Comparison of ENCODE assay signal across 17 cellular contexts in genomic region chr1:37575692-37576091, GRCh38. TPM values are rescaled to one million over a fixed set of nuclear protein-coding genes. Genes with fewer than 3 reads are reported as not detected.
A peak's percentile ranks its signal among the peaks of the same experiment; 100 is the strongest.
DNase-seq lines count a peak whose midpoint lies in the region; ATAC-seq, FAIRE-seq and TF ChIP-seq lines count a peak whose summit lies in the region.
"Had no signal": no experiment of that assay in that cellular context is flagged by ENCODE, and none has a peak within 500 bp of the region (broad histone marks: within the 10 kb centered on the region; RNA-seq: fewer than 3 reads in every experiment).

No MANE protein-coding gene starts in this region.

- DNase-seq in HepG2 (ENCODE audit: low spot score) (no peak), right lobe of liver (no peak), fibroblast of the aortic adventitia (ENCODE audit: low read depth) (peak; percentile 15), right atrium auricular region (ENCODE audit: low spot score) (no peak), NCI-H1930 (lab: John Stamatoyannopoulos, UW) (no peak)
- DNase-seq: activated CD4-positive, CD25-positive, alpha-beta regulatory T cell; left ventricle myocardium inferior; NCI-H2029; NCI-H524; retina; stimulated activated CD4-positive, alpha-beta T cell treated with anti-CD3 and anti-CD28 coated beads, Interleukin-4, amount 100 ng/mL, for 1 hour had no signal

- H3K27me3 ChIP-seq in HepG2 (ENCODE audit: control insufficient read depth in 1 of 2, insufficient read depth in 2 of 2, low read length in 2 of 2) (no peaks in the 10 kb centered on the region), right lobe of liver (no peaks in the 10 kb centered on the region), stomach smooth muscle (ENCODE audit: control insufficient read depth in 1 of 2, insufficient read depth in 2 of 2, low read length in 2 of 2) (no peaks in the 10 kb centered on the region), right atrium auricular region (no peaks in the 10 kb centered on the region)
- H3K27me3 ChIP-seq: ascending aorta, esophagus muscularis mucosa had no signal

- H3K9me3 ChIP-seq in HepG2 (ENCODE audit: low read length) = no peaks in the 10 kb centered on the region
- no peaks in the 10 kb centered on the region for H3K9me3 ChIP-seq in right lobe of liver
- H3K9me3 ChIP-seq in stomach smooth muscle (ENCODE audit: control insufficient read depth in 2 of 2, low read length in 2 of 2) = no peaks in the 10 kb centered on the region
- H3K9me3 ChIP-seq in right atrium auricular region = no peaks in the 10 kb centered on the region
- H3K9me3 ChIP-seq: ascending aorta, esophagus muscularis mucosa, left ventricle myocardium inferior had no signal

- H3K79me2 ChIP-seq in HepG2 (ENCODE audit: insufficient read depth, low read length) = no peaks in the 10 kb centered on the region

- intact Hi-C loops in HepG2 (cut with micrococcal nuclease; ENCODE audit: unreplicated experiment) (no loop called here), right lobe of liver (cut with DNase I) (no loop called here)

- H3K4me3 ChIP-seq in HepG2 (replicated peaks in 1 of 3; ENCODE audit: insufficient read depth in 1 of 3, low read depth in 2 of 3, low read length in 3 of 3) (no peak overlapping the region), right lobe of liver (no peak overlapping the region), fibroblast of the aortic adventitia (ENCODE audit: low read depth, low read length) (no peak overlapping the region), stomach smooth muscle (ENCODE audit: low read length in 2 of 2) (no peak overlapping the region), right atrium auricular region (no peak overlapping the region)
- H3K4me3 ChIP-seq: ascending aorta, esophagus muscularis mucosa, left ventricle myocardium inferior had no signal

- POLR2A ChIA-PET in HepG2 (lab: Yijun Ruan, JAX) = no interaction called here

- H3K27ac ChIP-seq in HepG2 (ENCODE audit: extremely low read length, insufficient read depth, low read length) (no peak overlapping the region), right lobe of liver (no peak overlapping the region), stomach smooth muscle (ENCODE audit: low read length) (peak overlapping the region; percentile 61), right atrium auricular region (no peak overlapping the region)
- H3K27ac ChIP-seq: ascending aorta, esophagus muscularis mucosa, left ventricle myocardium inferior had no signal

- H3K36me3 ChIP-seq in HepG2 (replicated peaks in 1 of 2; ENCODE audit: control insufficient read depth in 1 of 2, insufficient read depth in 2 of 2, low read length in 2 of 2) = peaks cover 44 to 91% of the 10 kb centered on the region in 2 experiments
- H3K36me3 ChIP-seq in right lobe of liver = peaks cover 13 to 92% (median 32%) of the 10 kb centered on the region in 4 donors
- peaks cover 28 to 42% of the 10 kb centered on the region in 2 donors for H3K36me3 ChIP-seq in stomach smooth muscle (ENCODE audit: control insufficient read depth in 2 of 2, insufficient read depth in 2 of 2, low read length in 2 of 2)
- H3K36me3 ChIP-seq in right atrium auricular region = peaks cover 90% of the 10 kb centered on the region

- WGBS in HepG2 (ENCODE audit: low lambda C conversion rate) = 98% methylated on average over 5 of the region's 5 CpGs
- 75% methylated on average over 5 of the region's 5 CpGs for WGBS in right lobe of liver (ENCODE audit: insufficient coverage, low coverage, low lambda C conversion rate, missing lambda C conversion rate)

- peaks cover 43% of the 10 kb centered on the region for H3K4me1 Mint-ChIP-seq in activated T-helper 17 cell treated with anti-CD3 and anti-CD28 coated beads, Interleukin-2, amount 50 U/mL, for 72 hours

- no peaks in the 10 kb centered on the region for H3K27me3 Mint-ChIP-seq in activated T-helper 17 cell treated with anti-CD3 and anti-CD28 coated beads, Interleukin-2, amount 50 U/mL, for 72 hours
- H3K27me3 Mint-ChIP-seq: dendritic cell treated with granulocyte-macrophage colony-stimulating factor and Interleukin-4, amounts not matched to agents 40 ng/mL and 50 ng/mL, for 4 days had no signal

- no peak for ATAC-seq in HepG2
- ATAC-seq in right lobe of liver = no peak
- peak; percentile 52 for ATAC-seq in activated T-helper 17 cell treated with anti-CD3 and anti-CD28 coated beads, Interleukin-2, amount 50 U/mL, for 72 hours (replicated peaks)
- no peak for ATAC-seq in GM21737 (IDR thresholded peaks at IDR 0.05; ENCODE audit: unreplicated experiment)

- H3K4me1 ChIP-seq in HepG2 (ENCODE audit: insufficient read depth, low read length) (no peaks in the 10 kb centered on the region), right lobe of liver (no peaks in the 10 kb centered on the region), stomach smooth muscle (ENCODE audit: control insufficient read depth, insufficient read depth, low read length) (peaks cover 19% of the 10 kb centered on the region), right atrium auricular region (no peaks in the 10 kb centered on the region)
- H3K4me1 ChIP-seq: ascending aorta, esophagus muscularis mucosa, left ventricle myocardium inferior had no signal

- H3K4me3 Mint-ChIP-seq in activated T-helper 17 cell treated with anti-CD3 and anti-CD28 coated beads, Interleukin-2, amount 50 U/mL, for 72 hours = peak overlapping the region; percentile 70
- H3K4me3 Mint-ChIP-seq: dendritic cell treated with granulocyte-macrophage colony-stimulating factor and Interleukin-4, amounts not matched to agents 40 ng/mL and 50 ng/mL, for 4 days had no signal

- TF ChIP-seq EP300 in HepG2 (IDR thresholded peaks at IDR 0.05; ENCODE audit: low read depth in 2 of 2, low read length in 2 of 2) = no peak
- no peak for TF ChIP-seq EP300 in HepG2 (CRISPR knock-in tag; IDR thresholded peaks at IDR 0.05; ENCODE audit: borderline replicate concordance)

- FAIRE-seq in HepG2 (lab: Jason Lieb, UNC) = no peak

- H3K36me3 Mint-ChIP-seq in activated T-helper 17 cell treated with anti-CD3 and anti-CD28 coated beads, Interleukin-2, amount 50 U/mL, for 72 hours (ENCODE audit: low read depth) = peaks cover 96% of the 10 kb centered on the region

- no peak for TF ChIP-seq POLR2A in HepG2 (IDR thresholded peaks at IDR 0.05; ENCODE audit: insufficient read depth in 1 of 2, low read depth in 2 of 2, low read length in 2 of 2)
- TF ChIP-seq POLR2A in right lobe of liver (IDR thresholded peaks at IDR 0.05) = no peak

- H2AFZ ChIP-seq in HepG2 (ENCODE audit: low read length) = no peak overlapping the region

- no peaks in the 10 kb centered on the region for H3K9me3 Mint-ChIP-seq in activated T-helper 17 cell treated with anti-CD3 and anti-CD28 coated beads, Interleukin-2, amount 50 U/mL, for 72 hours
- H3K9me3 Mint-ChIP-seq: dendritic cell treated with granulocyte-macrophage colony-stimulating factor and Interleukin-4, amounts not matched to agents 40 ng/mL and 50 ng/mL, for 4 days had no signal

- CTCF ChIA-PET in HepG2 (lab: Yijun Ruan, JAX; ENCODE audit: low intra/inter-chr PET ratio, low total read pairs) = no interaction called here

- H3K4me2 ChIP-seq in HepG2 (ENCODE audit: low read depth, low read length) = no peak overlapping the region

- H3K27ac Mint-ChIP-seq in activated T-helper 17 cell treated with anti-CD3 and anti-CD28 coated beads, Interleukin-2, amount 50 U/mL, for 72 hours = peak overlapping the region; percentile 91

- TF ChIP-seq RAD21 in HepG2 (CRISPR knock-in tag; IDR thresholded peaks at IDR 0.05) = no peak

- in situ Hi-C loops in HepG2 (cut with HindIII; ENCODE audit: extremely low pct_ligation_motif_present, low pct_unique_long_range_greater_than_20kb) = no loop called here

- TF ChIP-seq CTCF in HepG2 (CRISPR knock-in tag; IDR thresholded peaks at IDR 0.05) = no peak
- TF ChIP-seq CTCF in right lobe of liver (IDR thresholded peaks at IDR 0.05) = no peak
- TF ChIP-seq CTCF in fibroblast of the aortic adventitia (IDR thresholded peaks at IDR 0.05; ENCODE audit: insufficient read depth, low read length) = no peak
- no peak for TF ChIP-seq CTCF in right atrium auricular region (IDR thresholded peaks at IDR 0.05)

- H4K20me1 ChIP-seq in HepG2 (ENCODE audit: insufficient read depth, low read length) = no peaks in the 10 kb centered on the region

- H3K9ac ChIP-seq in HepG2 (ENCODE audit: insufficient read depth, low read depth, low read length) (no peak overlapping the region), stomach smooth muscle (ENCODE audit: low read length in 2 of 2) (no peak overlapping the region)

- BruUV-seq in HepG2 (replicated peaks; lab: Mats Ljungman, UMichigan) = no TSS peak

RNA-seq across cellular contexts. Expression of gene DNALI1, which starts 19.0 kb away (rescaled TPM):
- total RNA-seq in HepG2 (2016; rRNA removed; fragmentation: Illumina TruSeq; extraction: Trizol) (0.42 and 0.52 TPM in 2 replicates), right lobe of liver (10 to 100 TPM in 1 of 6 experiments, 1 to 10 TPM in 5; 4.1 to 13.6 (median 7.3) TPM), fibroblast of the aortic adventitia (ENCODE audit: low replicate concordance) (7.4 and 13.7 TPM in 2 replicates), right atrium auricular region (1 to 10 TPM; 3.9 to 6.1 TPM)
- total RNA-seq in HepG2 (2016; cell fraction: cytosol; rRNA removed; fragmentation: Illumina TruSeq; extraction: Trizol; ENCODE audit: low read depth) = not detected in 2 replicates
- 0.24 and 0.62 TPM in 2 replicates for total RNA-seq in HepG2 (2016; cell fraction: insoluble cytoplasmic fraction; rRNA removed; fragmentation: Illumina TruSeq; extraction: Trizol)
- total RNA-seq in HepG2 (2016; cell fraction: membrane; rRNA removed; fragmentation: Illumina TruSeq; extraction: Trizol) = 0.14 and 0.28 TPM in 2 replicates
- total RNA-seq in HepG2 (2016; cell fraction: nucleus; rRNA removed; fragmentation: Illumina TruSeq; extraction: Trizol) = 0.47 TPM in 1 of 2 replicates, not detected in the other
- 0.70 and 0.93 TPM in 2 replicates for polyA plus RNA-seq in HepG2 (2011; rRNA removed)
- 0.31 and 0.53 TPM in 2 replicates for polyA plus RNA-seq in HepG2 (2011; cell fraction: cytosol; rRNA removed)
- 2.0 and 2.8 TPM in 2 replicates for polyA plus RNA-seq in HepG2 (2011; cell fraction: nucleus; rRNA removed)
- 1.1 and 2.8 TPM in 2 replicates for polyA plus RNA-seq in HepG2 (2012)
- polyA plus RNA-seq in HepG2 (2016; cell fraction: cytosol; fragmentation: Illumina TruSeq; extraction: Trizol; ENCODE audit: low read depth) = 0.09 and 0.32 TPM in 2 replicates
- 0.59 and 0.83 TPM in 2 replicates for polyA plus RNA-seq in HepG2 (2016; cell fraction: insoluble cytoplasmic fraction; fragmentation: Illumina TruSeq; extraction: Trizol; ENCODE audit: low read depth)
- 0.06 and 0.19 TPM in 2 replicates for polyA plus RNA-seq in HepG2 (2016; cell fraction: membrane; fragmentation: Illumina TruSeq; extraction: Trizol; ENCODE audit: low read depth)
- 0.29 and 0.63 TPM in 2 replicates for polyA plus RNA-seq in HepG2 (2016; cell fraction: nucleus; fragmentation: Illumina TruSeq; extraction: Trizol; ENCODE audit: insufficient read depth, low read depth)
- 1.0 TPM in 1 of 2 replicates, not detected in the other for polyA minus RNA-seq in HepG2 (2011; rRNA and poly(A)+ RNA removed; ENCODE audit: low replicate concordance)
- polyA minus RNA-seq in HepG2 (2011; cell fraction: cytosol; rRNA and poly(A)+ RNA removed) = not detected in 2 replicates
- 0.64 and 0.99 TPM in 2 replicates for polyA minus RNA-seq in HepG2 (2011; cell fraction: nucleus; rRNA and poly(A)+ RNA removed)
- total RNA-seq in activated T-helper 17 cell treated with anti-CD3 and anti-CD28 coated beads, Interleukin-2, amount 50 U/mL, for 72 hours = under 1 TPM in 1 of 2 donors, not detected in 1; 0.37 TPM

RNA-seq across cellular contexts. Expression of gene GNL2, which starts 20.0 kb away (rescaled TPM):
- total RNA-seq in HepG2 (2016; rRNA removed; fragmentation: Illumina TruSeq; extraction: Trizol) (72.1 and 101 TPM in 2 replicates), right lobe of liver (10 to 100 TPM; 10.4 to 29.0 (median 19.9) TPM), fibroblast of the aortic adventitia (ENCODE audit: low replicate concordance) (72.7 and 75.5 TPM in 2 replicates), right atrium auricular region (10 to 100 TPM; 15.4 to 22.2 TPM)
- total RNA-seq in HepG2 (2016; cell fraction: cytosol; rRNA removed; fragmentation: Illumina TruSeq; extraction: Trizol; ENCODE audit: low read depth) = 16.7 and 23.2 TPM in 2 replicates
- total RNA-seq in HepG2 (2016; cell fraction: insoluble cytoplasmic fraction; rRNA removed; fragmentation: Illumina TruSeq; extraction: Trizol) = 79.2 and 107 TPM in 2 replicates
- total RNA-seq in HepG2 (2016; cell fraction: membrane; rRNA removed; fragmentation: Illumina TruSeq; extraction: Trizol) = 24.0 and 31.0 TPM in 2 replicates
- 53.4 and 56.4 TPM in 2 replicates for total RNA-seq in HepG2 (2016; cell fraction: nucleus; rRNA removed; fragmentation: Illumina TruSeq; extraction: Trizol)
- polyA plus RNA-seq in HepG2 (2011; rRNA removed) = 31.2 and 32.1 TPM in 2 replicates
- polyA plus RNA-seq in HepG2 (2011; cell fraction: cytosol; rRNA removed) = 12.2 and 16.1 TPM in 2 replicates
- 28.4 and 31.6 TPM in 2 replicates for polyA plus RNA-seq in HepG2 (2011; cell fraction: nucleus; rRNA removed)
- 37.2 and 45.4 TPM in 2 replicates for polyA plus RNA-seq in HepG2 (2012)
- 13.7 and 14.9 TPM in 2 replicates for polyA plus RNA-seq in HepG2 (2016; cell fraction: cytosol; fragmentation: Illumina TruSeq; extraction: Trizol; ENCODE audit: low read depth)
- 107 and 128 TPM in 2 replicates for polyA plus RNA-seq in HepG2 (2016; cell fraction: insoluble cytoplasmic fraction; fragmentation: Illumina TruSeq; extraction: Trizol; ENCODE audit: low read depth)
- polyA plus RNA-seq in HepG2 (2016; cell fraction: membrane; fragmentation: Illumina TruSeq; extraction: Trizol; ENCODE audit: low read depth) = 15.5 and 20.8 TPM in 2 replicates
- polyA plus RNA-seq in HepG2 (2016; cell fraction: nucleus; fragmentation: Illumina TruSeq; extraction: Trizol; ENCODE audit: insufficient read depth, low read depth) = 67.9 and 80.0 TPM in 2 replicates
- polyA minus RNA-seq in HepG2 (2011; rRNA and poly(A)+ RNA removed; ENCODE audit: low replicate concordance) = 56.5 and 121 TPM in 2 replicates
- polyA minus RNA-seq in HepG2 (2011; cell fraction: cytosol; rRNA and poly(A)+ RNA removed) = 22.3 and 25.8 TPM in 2 replicates
- polyA minus RNA-seq in HepG2 (2011; cell fraction: nucleus; rRNA and poly(A)+ RNA removed) = 103 and 108 TPM in 2 replicates
- total RNA-seq in activated T-helper 17 cell treated with anti-CD3 and anti-CD28 coated beads, Interleukin-2, amount 50 U/mL, for 72 hours = 10 to 100 TPM; 48.8 to 76.6 TPM

RNA-seq across cellular contexts. Expression of gene SNIP1, which starts 21.6 kb away (rescaled TPM):
- total RNA-seq in HepG2 (2016; rRNA removed; fragmentation: Illumina TruSeq; extraction: Trizol) (10.9 and 11.2 TPM in 2 replicates), right lobe of liver (10 to 100 TPM in 2 of 6 experiments, 1 to 10 TPM in 4; 6.2 to 10.6 (median 8.8) TPM), fibroblast of the aortic adventitia (ENCODE audit: low replicate concordance) (12.9 and 23.5 TPM in 2 replicates), right atrium auricular region (10 to 100 TPM in 1 of 2 donors, 1 to 10 TPM in 1; 4.4 to 12.0 TPM)
- 0.71 and 1.1 TPM in 2 replicates for total RNA-seq in HepG2 (2016; cell fraction: cytosol; rRNA removed; fragmentation: Illumina TruSeq; extraction: Trizol; ENCODE audit: low read depth)
- total RNA-seq in HepG2 (2016; cell fraction: insoluble cytoplasmic fraction; rRNA removed; fragmentation: Illumina TruSeq; extraction: Trizol) = 9.9 and 10.7 TPM in 2 replicates
- total RNA-seq in HepG2 (2016; cell fraction: membrane; rRNA removed; fragmentation: Illumina TruSeq; extraction: Trizol) = 3.6 and 4.2 TPM in 2 replicates
- 11.2 and 16.1 TPM in 2 replicates for total RNA-seq in HepG2 (2016; cell fraction: nucleus; rRNA removed; fragmentation: Illumina TruSeq; extraction: Trizol)
- polyA plus RNA-seq in HepG2 (2011; rRNA removed) = 5.5 and 6.2 TPM in 2 replicates
- 4.2 and 4.9 TPM in 2 replicates for polyA plus RNA-seq in HepG2 (2011; cell fraction: cytosol; rRNA removed)
- polyA plus RNA-seq in HepG2 (2011; cell fraction: nucleus; rRNA removed) = 8.6 and 12.5 TPM in 2 replicates
- polyA plus RNA-seq in HepG2 (2012) = 5.8 and 6.5 TPM in 2 replicates
- 0.38 and 0.57 TPM in 2 replicates for polyA plus RNA-seq in HepG2 (2016; cell fraction: cytosol; fragmentation: Illumina TruSeq; extraction: Trizol; ENCODE audit: low read depth)
- 12.0 and 14.1 TPM in 2 replicates for polyA plus RNA-seq in HepG2 (2016; cell fraction: insoluble cytoplasmic fraction; fragmentation: Illumina TruSeq; extraction: Trizol; ENCODE audit: low read depth)
- 1.2 and 1.6 TPM in 2 replicates for polyA plus RNA-seq in HepG2 (2016; cell fraction: membrane; fragmentation: Illumina TruSeq; extraction: Trizol; ENCODE audit: low read depth)
- 13.5 and 14.6 TPM in 2 replicates for polyA plus RNA-seq in HepG2 (2016; cell fraction: nucleus; fragmentation: Illumina TruSeq; extraction: Trizol; ENCODE audit: insufficient read depth, low read depth)
- 4.4 and 8.2 TPM in 2 replicates for polyA minus RNA-seq in HepG2 (2011; rRNA and poly(A)+ RNA removed; ENCODE audit: low replicate concordance)
- polyA minus RNA-seq in HepG2 (2011; cell fraction: cytosol; rRNA and poly(A)+ RNA removed) = 6.9 and 7.6 TPM in 2 replicates
- polyA minus RNA-seq in HepG2 (2011; cell fraction: nucleus; rRNA and poly(A)+ RNA removed) = 21.8 and 22.1 TPM in 2 replicates
- 10 to 100 TPM; 26.3 to 31.9 TPM for total RNA-seq in activated T-helper 17 cell treated with anti-CD3 and anti-CD28 coated beads, Interleukin-2, amount 50 U/mL, for 72 hours

RNA-seq across cellular contexts. Expression of gene RSPO1, which starts 59.0 kb away (rescaled TPM):
- total RNA-seq in HepG2 (2016; rRNA removed; fragmentation: Illumina TruSeq; extraction: Trizol) (not detected in 2 replicates), right lobe of liver (not detected), fibroblast of the aortic adventitia (ENCODE audit: low replicate concordance) (0.49 TPM in 1 of 2 replicates, not detected in the other), right atrium auricular region (1 to 10 TPM; 6.3 to 9.1 TPM)
- not detected in 2 replicates for total RNA-seq in HepG2 (2016; cell fraction: cytosol; rRNA removed; fragmentation: Illumina TruSeq; extraction: Trizol; ENCODE audit: low read depth)
- not detected in 2 replicates for total RNA-seq in HepG2 (2016; cell fraction: insoluble cytoplasmic fraction; rRNA removed; fragmentation: Illumina TruSeq; extraction: Trizol)
- not detected in 2 replicates for total RNA-seq in HepG2 (2016; cell fraction: membrane; rRNA removed; fragmentation: Illumina TruSeq; extraction: Trizol)
- total RNA-seq in HepG2 (2016; cell fraction: nucleus; rRNA removed; fragmentation: Illumina TruSeq; extraction: Trizol) = not detected in 2 replicates
- not detected in 2 replicates for polyA plus RNA-seq in HepG2 (2011; rRNA removed)
- polyA plus RNA-seq in HepG2 (2011; cell fraction: cytosol; rRNA removed) = not detected in 2 replicates
- polyA plus RNA-seq in HepG2 (2011; cell fraction: nucleus; rRNA removed) = not detected in 2 replicates
- polyA plus RNA-seq in HepG2 (2012) = not detected in 2 replicates
- not detected in 2 replicates for polyA plus RNA-seq in HepG2 (2016; cell fraction: cytosol; fragmentation: Illumina TruSeq; extraction: Trizol; ENCODE audit: low read depth)
- not detected in 2 replicates for polyA plus RNA-seq in HepG2 (2016; cell fraction: insoluble cytoplasmic fraction; fragmentation: Illumina TruSeq; extraction: Trizol; ENCODE audit: low read depth)
- polyA plus RNA-seq in HepG2 (2016; cell fraction: membrane; fragmentation: Illumina TruSeq; extraction: Trizol; ENCODE audit: low read depth) = not detected in 2 replicates
- polyA plus RNA-seq in HepG2 (2016; cell fraction: nucleus; fragmentation: Illumina TruSeq; extraction: Trizol; ENCODE audit: insufficient read depth, low read depth) = not detected in 2 replicates
- polyA minus RNA-seq in HepG2 (2011; rRNA and poly(A)+ RNA removed; ENCODE audit: low replicate concordance) = not detected in 2 replicates
- not detected in 2 replicates for polyA minus RNA-seq in HepG2 (2011; cell fraction: cytosol; rRNA and poly(A)+ RNA removed)
- not detected in 2 replicates for polyA minus RNA-seq in HepG2 (2011; cell fraction: nucleus; rRNA and poly(A)+ RNA removed)
- total RNA-seq in activated T-helper 17 cell treated with anti-CD3 and anti-CD28 coated beads, Interleukin-2, amount 50 U/mL, for 72 hours = not detected
- total RNA-seq: ascending aorta, left ventricle myocardium inferior had no signal
